8 cellular contexts compared by ENCODE assay signal in the genomic region with DNA sequence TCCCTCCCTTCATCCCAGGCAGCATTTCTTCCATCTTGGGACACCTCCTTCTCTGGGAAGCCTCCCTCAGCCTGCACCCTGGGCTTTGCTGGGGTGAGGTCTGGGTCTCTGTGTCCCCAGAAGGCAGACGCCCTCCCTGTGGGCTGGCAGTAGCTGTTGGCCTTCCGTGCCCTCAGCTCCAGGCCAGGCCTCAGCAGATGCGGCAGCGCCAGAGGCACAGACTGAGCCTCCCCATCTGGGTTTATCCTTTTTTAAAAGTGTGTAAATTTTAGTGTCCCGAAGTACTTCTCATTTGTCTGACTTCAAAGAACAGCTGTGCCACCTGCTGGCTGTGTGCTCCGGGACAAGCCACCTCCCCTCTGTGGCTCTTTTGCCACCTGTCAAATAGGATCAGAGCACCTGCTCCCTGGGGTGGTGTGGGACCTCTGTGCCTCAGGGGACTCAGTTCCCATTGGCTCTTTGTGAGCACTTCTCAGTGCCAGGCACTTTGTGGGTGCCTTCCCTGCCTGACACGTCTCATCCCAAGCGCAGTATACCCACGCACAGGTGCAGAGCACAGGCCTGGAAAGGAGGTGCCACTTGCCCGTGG. TPM values are rescaled to one million over a fixed set of nuclear protein-coding genes. Genes with fewer than 3 reads are reported as not detected.
DNase-seq lines count a peak whose midpoint lies in the region; ATAC-seq and TF ChIP-seq lines count a peak whose summit lies in the region.

No MANE protein-coding gene starts in this region.

- no peak overlapping the region for H3K4me3 Mint-ChIP-seq in activated CD4-positive, alpha-beta T cell treated with anti-CD3 and anti-CD28 coated beads for 36 hours
- H3K4me3 Mint-ChIP-seq in T-helper 17 cell (peak overlapping the region; percentile 45), glutamatergic neuron (ENCODE audit: unreplicated experiment) (no peak overlapping the region)

- intact Hi-C loops in activated CD4-positive, alpha-beta T cell treated with anti-CD3 and anti-CD28 coated beads for 36 hours (cut with DNase I, micrococcal nuclease): loop anchor here (1.0 to 5.0 kb wide), 6 partner anchors 30 to 188 kb away; no protein-coding TSS in a partner anchor

- POLR2A ChIA-PET in activated CD4-positive, alpha-beta T cell treated with anti-CD3 and anti-CD28 coated beads for 36 hours (lab: Charles Lee): interaction anchor here (1.4 kb wide), 1 partner anchor 15 kb away, joined by 4 read pairs; no protein-coding TSS in a partner anchor

- no peak for ATAC-seq in activated CD4-positive, alpha-beta T cell treated with anti-CD3 and anti-CD28 coated beads for 36 hours
- ATAC-seq in T-helper 17 cell: no peak

- H3K4me1 Mint-ChIP-seq in activated CD4-positive, alpha-beta T cell treated with anti-CD3 and anti-CD28 coated beads for 36 hours: peaks cover 10% of the 10 kb centered on the region
- peaks cover 9% of the 10 kb centered on the region for H3K4me1 Mint-ChIP-seq in T-helper 17 cell
- H3K4me1 Mint-ChIP-seq in glutamatergic neuron (ENCODE audit: low read depth, unreplicated experiment): peaks cover 12% of the 10 kb centered on the region

- H3K9ac ChIP-seq in parathyroid adenoma: no peak overlapping the region

- peak; percentile 27 for TF ChIP-seq CTCF in NB4 (IDR thresholded peaks at IDR 0.05; ENCODE audit: low read depth, low read length)
- peak; percentile 30 for TF ChIP-seq CTCF in parathyroid adenoma (IDR thresholded peaks at IDR 0.05)
- no peak for TF ChIP-seq CTCF in glutamatergic neuron (IDR thresholded peaks at IDR 0.05; ENCODE audit: partially characterized antibody, unreplicated experiment)

- H3K27me3 Mint-ChIP-seq in activated CD4-positive, alpha-beta T cell treated with anti-CD3 and anti-CD28 coated beads for 36 hours: peaks cover 27% of the 10 kb centered on the region
- H3K27me3 Mint-ChIP-seq in T-helper 17 cell (peaks cover 40% of the 10 kb centered on the region), glutamatergic neuron (ENCODE audit: unreplicated experiment) (peaks cover 13% of the 10 kb centered on the region)

- peaks cover 3% of the 10 kb centered on the region for H3K27me3 ChIP-seq in parathyroid adenoma (ENCODE audit: control insufficient read depth, insufficient read depth, low read length)

- H3K36me3 Mint-ChIP-seq in activated CD4-positive, alpha-beta T cell treated with anti-CD3 and anti-CD28 coated beads for 36 hours (ENCODE audit: low read depth): no peaks in the 10 kb centered on the region
- H3K36me3 Mint-ChIP-seq in T-helper 17 cell (ENCODE audit: low read depth): peaks cover 8% of the 10 kb centered on the region
- no peaks in the 10 kb centered on the region for H3K36me3 Mint-ChIP-seq in glutamatergic neuron (ENCODE audit: unreplicated experiment)

- no peaks in the 10 kb centered on the region for H3K36me3 ChIP-seq in parathyroid adenoma (ENCODE audit: control insufficient read depth, insufficient read depth, low read length)

- CTCF ChIA-PET in activated CD4-positive, alpha-beta T cell treated with anti-CD3 and anti-CD28 coated beads for 36 hours (lab: Charles Lee): interaction anchor here (0.6 to 3.7 kb wide), 24 partner anchors 10 to 601 kb away, joined by 3 to 31 read pairs (median 5); a partner anchor contains a TSS

- H3K4me1 ChIP-seq in parathyroid adenoma: peaks cover 27% of the 10 kb centered on the region

- H3K4me3 ChIP-seq in NB4 (ENCODE audit: low read depth, low read length) (no peak overlapping the region), parathyroid adenoma (ENCODE audit: low read depth, low read length) (no peak overlapping the region)

- DNase-seq in activated CD4-positive, alpha-beta T cell treated with anti-CD3 and anti-CD28 coated beads for 36 hours: peak; percentile 50
- DNase-seq in activated CD4-positive, alpha-beta T cell treated with anti-CD3 and anti-CD28 coated beads for 1 hour: no peak
- DNase-seq in NB4 (ENCODE audit: low read depth) (peak; percentile 38), T-helper 17 cell (no peak), glutamatergic neuron (no peak), GM03348 (ENCODE audit: low spot score) (no peak), NCI-H446 treated with DMSO at 0.1 percent for 48 hours (lab: John Stamatoyannopoulos, UW) (no peak)

- no peak for TF ChIP-seq POLR2A in NB4 (IDR thresholded peaks at IDR 0.05; ENCODE audit: extremely low read depth, insufficient read length)

- no peaks in the 10 kb centered on the region for H3K9me3 Mint-ChIP-seq in activated CD4-positive, alpha-beta T cell treated with anti-CD3 and anti-CD28 coated beads for 36 hours (ENCODE audit: low read depth)
- peaks cover 6% of the 10 kb centered on the region for H3K9me3 Mint-ChIP-seq in glutamatergic neuron (ENCODE audit: unreplicated experiment)

- H3K79me2 ChIP-seq in parathyroid adenoma: no peaks in the 10 kb centered on the region

- no peak overlapping the region for H3K27ac Mint-ChIP-seq in activated CD4-positive, alpha-beta T cell treated with anti-CD3 and anti-CD28 coated beads for 36 hours
- H3K27ac Mint-ChIP-seq in T-helper 17 cell (no peak overlapping the region), glutamatergic neuron (ENCODE audit: unreplicated experiment) (no peak overlapping the region)

- H2AFZ ChIP-seq in parathyroid adenoma: peak overlapping the region; percentile 7

- H3K27ac ChIP-seq in parathyroid adenoma: no peak overlapping the region

- no peak overlapping the region for H3K4me2 ChIP-seq in parathyroid adenoma (ENCODE audit: low read length)

- H3K9me3 ChIP-seq in T-helper 17 cell (ENCODE audit: control insufficient read depth, low read length, poor library complexity, severe bottlenecking): no peaks in the 10 kb centered on the region
- H3K9me3 ChIP-seq in parathyroid adenoma (ENCODE audit: control insufficient read depth, low read length): no peaks in the 10 kb centered on the region

RNA-seq across cellular contexts. Expression of a gene that starts 11.1 kb away (rescaled TPM):
- total RNA-seq in activated CD4-positive, alpha-beta T cell treated with anti-CD3 and anti-CD28 coated beads for 36 hours: not detected
- total RNA-seq in T-helper 17 cell (not detected), glutamatergic neuron (ENCODE audit: unreplicated experiment) (0.81 TPM)

RNA-seq across cellular contexts. Expression of a gene that starts 17.6 kb away (rescaled TPM):
- 1 to 10 TPM; 1.7 to 1.8 TPM for total RNA-seq in activated CD4-positive, alpha-beta T cell treated with anti-CD3 and anti-CD28 coated beads for 36 hours
- total RNA-seq in T-helper 17 cell: 10 to 100 TPM in 1 of 2 donors, 1 to 10 TPM in 1; 6.3 to 20.6 TPM
- 4.3 TPM for total RNA-seq in glutamatergic neuron (ENCODE audit: unreplicated experiment)

RNA-seq across cellular contexts. Expression of a gene that starts 21.7 kb away (rescaled TPM):
- total RNA-seq in activated CD4-positive, alpha-beta T cell treated with anti-CD3 and anti-CD28 coated beads for 36 hours: not detected
- total RNA-seq in T-helper 17 cell: not detected
- not detected for total RNA-seq in glutamatergic neuron (ENCODE audit: unreplicated experiment)

RNA-seq across cellular contexts. Expression of a gene that starts 48.3 kb away (rescaled TPM):
- 1 to 10 TPM; 4.0 to 4.4 TPM for total RNA-seq in activated CD4-positive, alpha-beta T cell treated with anti-CD3 and anti-CD28 coated beads for 36 hours
- total RNA-seq in T-helper 17 cell (10 to 100 TPM; 11.6 to 16.3 TPM), glutamatergic neuron (ENCODE audit: unreplicated experiment) (125 TPM)

Comparison
In these comparisons a context has a peak if more than half of its experiments do, and no peak if none do; other contexts are left out.
1. DNase-seq: peak in activated CD4-positive, alpha-beta T cell treated with anti-CD3 and anti-CD28 coated beads for 36 hours (single experiment) and NB4 (single experiment); none in activated CD4-positive, alpha-beta T cell treated with anti-CD3 and anti-CD28 coated beads for 1 hour (single experiment), T-helper 17 cell (0 of 3), glutamatergic neuron (single experiment), GM03348 (single experiment) and NCI-H446 treated with DMSO at 0.1 percent for 48 hours (single experiment).